ENCODE assay signal across 1 cellular context in the genomic region with DNA sequence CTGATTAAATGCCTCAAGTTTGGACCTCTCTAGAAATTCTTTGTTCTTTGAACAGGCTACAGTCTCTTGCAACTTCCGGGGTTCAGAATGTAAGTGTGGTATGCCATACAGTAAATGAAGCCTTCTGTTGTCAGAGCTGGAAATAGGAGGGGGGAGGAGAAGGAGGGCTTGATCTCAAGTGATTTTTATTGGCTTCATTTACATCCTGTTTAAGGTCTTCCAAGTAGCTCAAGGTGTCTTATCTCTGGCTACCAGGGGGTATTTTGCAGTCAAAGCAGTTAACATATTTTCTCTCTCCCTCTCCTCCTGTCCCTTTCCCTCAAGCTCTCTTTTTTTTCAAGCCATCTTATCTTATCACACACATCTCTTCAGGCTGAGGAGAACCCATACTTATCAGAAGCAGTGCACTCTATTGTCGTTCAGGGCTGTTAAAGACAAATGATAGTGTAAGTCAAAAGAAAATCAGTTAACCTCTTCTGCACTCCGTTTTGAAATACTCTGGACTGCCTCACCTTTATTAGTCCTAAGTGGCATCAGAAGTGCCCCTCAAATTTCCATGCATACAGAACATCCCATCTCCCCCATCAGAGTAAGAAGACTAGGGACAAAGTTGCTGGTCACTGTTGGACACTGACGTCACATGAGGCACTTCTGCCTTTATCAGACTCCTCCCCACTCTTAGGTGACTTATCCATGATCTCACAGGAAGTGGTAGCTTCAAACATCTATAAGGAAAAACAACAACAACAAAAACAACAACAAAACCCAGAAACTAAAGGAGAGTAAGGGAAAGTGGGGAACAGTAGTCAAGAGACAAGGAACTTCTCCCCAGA.
TF ChIP-seq lines count a peak whose summit lies in the region.

No MANE protein-coding gene starts in this region.

TF ChIP-seq in K562, 482 proteins besides CTCF, POLR2A, EP300 and RAD21 (continued from another document):
- TF ChIP-seq, protein P1, sequence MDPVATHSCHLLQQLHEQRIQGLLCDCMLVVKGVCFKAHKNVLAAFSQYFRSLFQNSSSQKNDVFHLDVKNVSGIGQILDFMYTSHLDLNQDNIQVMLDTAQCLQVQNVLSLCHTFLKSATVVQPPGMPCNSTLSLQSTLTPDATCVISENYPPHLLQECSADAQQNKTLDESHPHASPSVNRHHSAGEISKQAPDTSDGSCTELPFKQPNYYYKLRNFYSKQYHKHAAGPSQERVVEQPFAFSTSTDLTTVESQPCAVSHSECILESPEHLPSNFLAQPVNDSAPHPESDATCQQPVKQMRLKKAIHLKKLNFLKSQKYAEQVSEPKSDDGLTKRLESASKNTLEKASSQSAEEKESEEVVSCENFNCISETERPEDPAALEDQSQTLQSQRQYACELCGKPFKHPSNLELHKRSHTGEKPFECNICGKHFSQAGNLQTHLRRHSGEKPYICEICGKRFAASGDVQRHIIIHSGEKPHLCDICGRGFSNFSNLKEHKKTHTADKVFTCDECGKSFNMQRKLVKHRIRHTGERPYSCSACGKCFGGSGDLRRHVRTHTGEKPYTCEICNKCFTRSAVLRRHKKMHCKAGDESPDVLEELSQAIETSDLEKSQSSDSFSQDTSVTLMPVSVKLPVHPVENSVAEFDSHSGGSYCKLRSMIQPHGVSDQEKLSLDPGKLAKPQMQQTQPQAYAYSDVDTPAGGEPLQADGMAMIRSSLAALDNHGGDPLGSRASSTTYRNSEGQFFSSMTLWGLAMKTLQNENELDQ (CRISPR knock-in tag; IDR thresholded peaks at IDR 0.05; ENCODE audit: borderline replicate concordance) = no peak
- TF ChIP-seq ZNF41 (CRISPR knock-in tag; conservative IDR thresholded peaks at IDR 0.05) (no peak), ZNF384 (IDR thresholded peaks at IDR 0.05; ENCODE audit: low read depth, low read length) (peak; percentile 93), ZNF134 (CRISPR knock-in tag; conservative IDR thresholded peaks at IDR 0.05) (peak; percentile 60; the same call in 1 of the 2 replicates), NR2F6 (CRISPR knock-in tag; IDR thresholded peaks at IDR 0.05) (no peak), MAFK (IDR thresholded peaks at IDR 0.05; ENCODE audit: low read length) (no peak), ZSCAN29 (IDR thresholded peaks at IDR 0.05) (no peak), KLF13 (tag; IDR thresholded peaks at IDR 0.05; ENCODE audit: borderline replicate concordance, low read depth) (no peak), ZNF239 (CRISPR knock-in tag; IDR thresholded peaks at IDR 0.05) (0 out of 2 replicates have a peak, but pooled peaks have one; percentile 20), RFX7 (CRISPR knock-in tag; IDR thresholded peaks at IDR 0.05) (no peak), ZNF12 (CRISPR knock-in tag; IDR thresholded peaks at IDR 0.05) (no peak), FOXK1 (CRISPR knock-in tag; IDR thresholded peaks at IDR 0.05; ENCODE audit: borderline replicate concordance) (no peak)
- TF ChIP-seq, protein P2, sequence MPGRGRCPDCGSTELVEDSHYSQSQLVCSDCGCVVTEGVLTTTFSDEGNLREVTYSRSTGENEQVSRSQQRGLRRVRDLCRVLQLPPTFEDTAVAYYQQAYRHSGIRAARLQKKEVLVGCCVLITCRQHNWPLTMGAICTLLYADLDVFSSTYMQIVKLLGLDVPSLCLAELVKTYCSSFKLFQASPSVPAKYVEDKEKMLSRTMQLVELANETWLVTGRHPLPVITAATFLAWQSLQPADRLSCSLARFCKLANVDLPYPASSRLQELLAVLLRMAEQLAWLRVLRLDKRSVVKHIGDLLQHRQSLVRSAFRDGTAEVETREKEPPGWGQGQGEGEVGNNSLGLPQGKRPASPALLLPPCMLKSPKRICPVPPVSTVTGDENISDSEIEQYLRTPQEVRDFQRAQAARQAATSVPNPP (IDR thresholded peaks at IDR 0.05; ENCODE audit: borderline replicate concordance, insufficient read depth, insufficient read length) = no peak
- TF ChIP-seq, protein P3, sequence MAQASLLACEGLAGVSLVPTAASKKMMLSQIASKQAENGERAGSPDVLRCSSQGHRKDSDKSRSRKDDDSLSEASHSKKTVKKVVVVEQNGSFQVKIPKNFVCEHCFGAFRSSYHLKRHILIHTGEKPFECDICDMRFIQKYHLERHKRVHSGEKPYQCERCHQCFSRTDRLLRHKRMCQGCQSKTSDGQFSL (CRISPR knock-in tag; IDR thresholded peaks at IDR 0.05) = no peak
- TF ChIP-seq, protein P3 (tag; IDR thresholded peaks at IDR 0.05) = no peak
TF ChIP-seq in K562: peak in this region for 85.
